19 cellular contexts compared by ENCODE assay signal in genomic region chr20:12740647-12741046, GRCh38.
DNase-seq lines count a peak whose midpoint lies in the region; ATAC-seq and TF ChIP-seq lines count a peak whose summit lies in the region.
"Had no signal": no experiment of that assay in that cellular context is flagged by ENCODE, and none has a peak within 500 bp of the region (broad histone marks: within the 10 kb centered on the region; RNA-seq: fewer than 3 reads in every experiment).

No MANE protein-coding gene starts in this region.

- H3K4me3 ChIP-seq in PC-3 (ENCODE audit: low read length): no peak overlapping the region
- no peak overlapping the region for H3K4me3 ChIP-seq in HAP-1
- H3K4me3 ChIP-seq: BLaER1, GM23248 had no signal

- H3K36me3 ChIP-seq in PC-3 (ENCODE audit: low read depth, low read length): no peaks in the 10 kb centered on the region
- no peaks in the 10 kb centered on the region for H3K36me3 ChIP-seq in HAP-1 (replicated peaks)
- H3K36me3 ChIP-seq: BLaER1 had no signal

- H3K4me1 ChIP-seq in PC-3 (ENCODE audit: insufficient read depth, low read length): no peaks in the 10 kb centered on the region
- no peaks in the 10 kb centered on the region for H3K4me1 ChIP-seq in foreskin keratinocyte
- H3K4me1 ChIP-seq in HAP-1: no peaks in the 10 kb centered on the region
- H3K4me1 ChIP-seq: BLaER1 had no signal

- H3K4me2 ChIP-seq in PC-3 (ENCODE audit: low read length): no peak overlapping the region
- H3K4me2 ChIP-seq: BLaER1 had no signal

- H3K27ac ChIP-seq in PC-3 (ENCODE audit: low read length) (no peak overlapping the region), foreskin keratinocyte (no peak overlapping the region)
- H3K27ac ChIP-seq: BLaER1, GM23248 had no signal

- H3K27me3 ChIP-seq in PC-3 (ENCODE audit: low read length) (peaks cover 77% of the 10 kb centered on the region), foreskin keratinocyte (no peaks in the 10 kb centered on the region), HAP-1 (ENCODE audit: low read depth) (no peaks in the 10 kb centered on the region)
- H3K27me3 ChIP-seq: BLaER1 had no signal

- H3F3A ChIP-seq in PC-3 (ENCODE audit: low read length, unreplicated experiment): no peaks in the 10 kb centered on the region

- H3K9ac ChIP-seq in PC-3 (ENCODE audit: low read length): no peak overlapping the region
- H3K9ac ChIP-seq: BLaER1, GM23248 had no signal

- POLR2A ChIA-PET in PC-3 (lab: Charles Lee; ENCODE audit: unreplicated experiment): no interaction called here

- intact Hi-C loops in PC-3 (cut with micrococcal nuclease): no loop called here

- no peaks in the 10 kb centered on the region for H4K20me1 ChIP-seq in PC-3 (ENCODE audit: low read length)
- H4K20me1 ChIP-seq: BLaER1 had no signal

- in situ Hi-C loops in HAP-1 (cut with MboI; ENCODE audit: low sequenced_read_pairs): no loop called here

- BruUV-seq in PC-3 (replicated peaks; lab: Mats Ljungman, UMichigan): no TSS peak

- H3K9me2 ChIP-seq in PC-3 (replicated peaks; ENCODE audit: low read length): no peaks in the 10 kb centered on the region

- CTCF ChIA-PET in PC-3 (lab: Charles Lee): no interaction called here

- DNase-seq in NCI-H748 (lab: John Stamatoyannopoulos, UW; ENCODE audit: unreplicated experiment): peak; percentile 24
- no peak for DNase-seq in NCI-H748 treated with DMSO at 0.1 percent for 48 hours (lab: John Stamatoyannopoulos, UW)
- DNase-seq in HT-29 (ENCODE audit: low spot score): peak; percentile 15
- peak; percentile 8 for DNase-seq in PC-3
- no peak for DNase-seq in foreskin keratinocyte
- no peak for DNase-seq in HAP-1 (ENCODE audit: low spot score in 2 of 2)
- no peak for DNase-seq in NCI-H510A (lab: John Stamatoyannopoulos, UW)
- DNase-seq: AML-193; CD4-positive, alpha-beta memory T cell; DMS153; DND-41; EL; GM23248; H7; IMR-90; Karpas-422; KBM-7 had no signal

- H3K9me3 ChIP-seq in PC-3 (ENCODE audit: low read length): no peaks in the 10 kb centered on the region
- H3K9me3 ChIP-seq in HAP-1: no peaks in the 10 kb centered on the region
- H3K9me3 ChIP-seq: BLaER1 had no signal

- ATAC-seq in PC-3 (no peak), foreskin keratinocyte (no peak), GM19467 (IDR thresholded peaks at IDR 0.05; ENCODE audit: unreplicated experiment) (no peak)

- H3K79me2 ChIP-seq in PC-3 (ENCODE audit: low read length): no peaks in the 10 kb centered on the region

- TF ChIP-seq CTCF in PC-3 (conservative IDR thresholded peaks at IDR 0.05; ENCODE audit: low read depth, low read length): peak; percentile 27; the same call in 1 of the 2 replicates
- TF ChIP-seq CTCF in foreskin keratinocyte (conservative IDR thresholded peaks at IDR 0.05): peak; percentile 16

- no peak overlapping the region for H2AFZ ChIP-seq in PC-3 (ENCODE audit: low read length)
- H2AFZ ChIP-seq: GM23248 had no signal

Comparison
In these comparisons a context has a peak if more than half of its experiments do, and no peak if none do; other contexts are left out.
1. DNase-seq: peak in NCI-H748 (single experiment), HT-29 (single experiment) and PC-3 (single experiment); none in NCI-H748 treated with DMSO at 0.1 percent for 48 hours (single experiment), foreskin keratinocyte (0 of 2), HAP-1 (0 of 2) and NCI-H510A (single experiment).